ENCODE assay signal across 10 cellular contexts in genomic region chr5:142807378-142807911, GRCh38. TPM values are rescaled to one million over a fixed set of nuclear protein-coding genes. Genes with fewer than 3 reads are reported as not detected.
A peak's percentile ranks its signal among the peaks of the same experiment; 100 is the strongest.
DNase-seq lines count a peak whose midpoint lies in the region; ATAC-seq and TF ChIP-seq lines count a peak whose summit lies in the region.
"Had no signal": no experiment of that assay in that cellular context is flagged by ENCODE, and none has a peak within 500 bp of the region (broad histone marks: within the 10 kb centered on the region; RNA-seq: fewer than 3 reads in every experiment).

No MANE protein-coding gene starts in this region.

- H3K79me2 ChIP-seq in SK-N-SH (ENCODE audit: insufficient read depth) = no peaks in the 10 kb centered on the region; the same call in 1 of the 2 replicates
- H3K79me2 ChIP-seq in hepatocyte = peaks cover 64% of the 10 kb centered on the region
- no peaks in the 10 kb centered on the region for H3K79me2 ChIP-seq in GM23248 (ENCODE audit: insufficient read depth)

- H3K9ac ChIP-seq in SK-N-SH (no peak overlapping the region), GM23248 (no peak overlapping the region)

- no peak overlapping the region for H3K4me3 Mint-ChIP-seq in activated CD8-positive, alpha-beta T cell treated with anti-CD3 and anti-CD28 coated beads, Interleukin-2, amount 10 ng/mL, durations not matched to agents 7 days and 5 days

- peak overlapping the region in 1 of 2 experiments; percentile 89; a peak in 2 of 4 replicates for H3K27ac ChIP-seq in SK-N-SH (ENCODE audit: low read depth in 2 of 2, low read length in 1 of 2)
- peak overlapping the region; percentile 61 for H3K27ac ChIP-seq in hepatocyte
- peak overlapping the region; percentile 14 to 62 (median 40) for H3K27ac ChIP-seq in upper lobe of left lung
- no peak overlapping the region for H3K27ac ChIP-seq in GM23248

- H3K9me2 ChIP-seq in SK-N-SH = no peaks in the 10 kb centered on the region
- H3K9me2 ChIP-seq in hepatocyte (replicated peaks; ENCODE audit: insufficient read depth) = no peaks in the 10 kb centered on the region
- no peaks in the 10 kb centered on the region for H3K9me2 ChIP-seq in GM23248 (ENCODE audit: insufficient read depth)

- no peaks in the 10 kb centered on the region for H3K27me3 ChIP-seq in SK-N-SH (ENCODE audit: insufficient read depth)
- H3K27me3 ChIP-seq in hepatocyte = no peaks in the 10 kb centered on the region
- no peaks in the 10 kb centered on the region for H3K27me3 ChIP-seq in upper lobe of left lung
- no peaks in the 10 kb centered on the region for H3K27me3 ChIP-seq in GM23248 (replicated peaks; ENCODE audit: insufficient read depth)

- in situ Hi-C loops in GM23248 (cut with MboI) = no loop called here

- no peak overlapping the region for H3K27ac Mint-ChIP-seq in activated CD8-positive, alpha-beta T cell treated with anti-CD3 and anti-CD28 coated beads, Interleukin-2, amount 10 ng/mL, durations not matched to agents 7 days and 5 days

- H4K20me1 ChIP-seq in SK-N-SH (ENCODE audit: insufficient read depth) = no peaks in the 10 kb centered on the region
- H4K20me1 ChIP-seq in hepatocyte (ENCODE audit: insufficient read depth, poor library complexity, severe bottlenecking) = no peaks in the 10 kb centered on the region
- H4K20me1 ChIP-seq in GM23248 (ENCODE audit: insufficient read depth) = no peaks in the 10 kb centered on the region

- H3K4me1 Mint-ChIP-seq in activated CD8-positive, alpha-beta T cell treated with anti-CD3 and anti-CD28 coated beads, Interleukin-2, amount 10 ng/mL, durations not matched to agents 7 days and 5 days (ENCODE audit: low read depth) = peaks cover 26% of the 10 kb centered on the region

- TF ChIP-seq EP300 in SK-N-SH (IDR thresholded peaks at IDR 0.05; ENCODE audit: borderline replicate concordance in 1 of 2, low read depth in 1 of 2, low read length in 1 of 2) (no peak), upper lobe of left lung (IDR thresholded peaks at IDR 0.05) (peak in 1 of 4 donors; percentile 71)

- CTCF ChIA-PET in SK-N-SH (lab: Yijun Ruan, JAX) = interaction anchor here (0.8 to 3.5 kb wide), 5 partner anchors 36 to 94 kb away, joined by 3 to 15 read pairs (median 4); no protein-coding TSS in a partner anchor
- CTCF ChIA-PET in activated CD8-positive, alpha-beta T cell treated with anti-CD3 and anti-CD28 coated beads, Interleukin-2, amount 10 ng/mL, durations not matched to agents 7 days and 5 days (lab: Charles Lee) = no interaction called here

- no peaks in the 10 kb centered on the region for H3F3A ChIP-seq in SK-N-SH (replicated peaks; ENCODE audit: insufficient read depth)
- H3F3A ChIP-seq in GM23248 (ENCODE audit: insufficient read depth) = no peaks in the 10 kb centered on the region

- H3K4me3 ChIP-seq in SK-N-SH (ENCODE audit: low read depth in 2 of 2, low read length in 1 of 2) (no peak overlapping the region), NB4 (ENCODE audit: low read depth, low read length) (no peak overlapping the region), hepatocyte (no peak overlapping the region), upper lobe of left lung (no peak overlapping the region), GM23248 (no peak overlapping the region)

- H3K4me2 ChIP-seq in SK-N-SH = no peak overlapping the region
- peak overlapping the region; percentile 35 for H3K4me2 ChIP-seq in hepatocyte
- H3K4me2 ChIP-seq in GM23248 (ENCODE audit: unreplicated experiment) = no peak overlapping the region

- H3K36me3 ChIP-seq in SK-N-SH (replicated peaks in 1 of 2; ENCODE audit: control insufficient read depth in 1 of 2, insufficient read depth in 2 of 2, low read length in 1 of 2) = no peaks in the 10 kb centered on the region
- H3K36me3 ChIP-seq in hepatocyte (replicated peaks; ENCODE audit: insufficient read depth, low read depth) = no peaks in the 10 kb centered on the region
- no peaks in the 10 kb centered on the region for H3K36me3 ChIP-seq in upper lobe of left lung
- H3K36me3 ChIP-seq in GM23248 (ENCODE audit: low read depth) = no peaks in the 10 kb centered on the region

- TF ChIP-seq POLR2A in NB4 (IDR thresholded peaks at IDR 0.05; ENCODE audit: extremely low read depth, insufficient read length) (no peak), upper lobe of left lung (IDR thresholded peaks at IDR 0.05) (no peak)

- H2AFZ ChIP-seq in SK-N-SH (ENCODE audit: low read depth) (no peak overlapping the region), hepatocyte (no peak overlapping the region), GM23248 (no peak overlapping the region)

- POLR2A ChIA-PET in SK-N-SH (lab: Yijun Ruan, JAX) = no interaction called here
- POLR2A ChIA-PET in activated CD8-positive, alpha-beta T cell treated with anti-CD3 and anti-CD28 coated beads, Interleukin-2, amount 10 ng/mL, durations not matched to agents 7 days and 5 days (lab: Charles Lee) = no interaction called here

- peaks cover 6 to 50% of the 10 kb centered on the region in 2 experiments; a peak in 3 of 4 replicates for H3K4me1 ChIP-seq in SK-N-SH (ENCODE audit: control insufficient read depth in 1 of 2, insufficient read depth in 2 of 2, low read depth in 1 of 2, low read length in 1 of 2)
- peaks cover 32% of the 10 kb centered on the region for H3K4me1 ChIP-seq in hepatocyte (ENCODE audit: insufficient read depth)
- H3K4me1 ChIP-seq in upper lobe of left lung = peaks cover 41 to 68% (median 58%) of the 10 kb centered on the region in 4 donors
- H3K4me1 ChIP-seq in GM23248 (ENCODE audit: insufficient read depth) = no peaks in the 10 kb centered on the region

- no peak for DNase-seq in SK-N-SH
- peak; percentile 85 for DNase-seq in NB4 (ENCODE audit: low read depth)
- DNase-seq in hepatocyte (ENCODE audit: low spot score) = peak; percentile 48
- DNase-seq in upper lobe of left lung = peak in 1 of 2 donors; percentile 50
- no peak for DNase-seq in activated CD8-positive, alpha-beta T cell treated with anti-CD3 and anti-CD28 coated beads, Interleukin-2, amount 10 ng/mL, durations not matched to agents 7 days and 5 days
- DNase-seq in GM23248 = no peak
- DNase-seq in stimulated activated naive CD4-positive, alpha-beta T cell (lab: John Stamatoyannopoulos, UW) = no peak
- DNase-seq: activated CD8-positive, alpha-beta memory T cell treated with anti-CD3 and anti-CD28 coated beads for 24 hours; NCI-H748 treated with DMSO at 0.1 percent for 48 hours had no signal

- peaks cover 1% of the 10 kb centered on the region for H3K36me3 Mint-ChIP-seq in activated CD8-positive, alpha-beta T cell treated with anti-CD3 and anti-CD28 coated beads, Interleukin-2, amount 10 ng/mL, durations not matched to agents 7 days and 5 days (ENCODE audit: low read depth)

- TF ChIP-seq CTCF in SK-N-SH (IDR thresholded peaks at IDR 0.05) (no peak), NB4 (IDR thresholded peaks at IDR 0.05; ENCODE audit: low read depth, low read length) (no peak), hepatocyte (IDR thresholded peaks at IDR 0.05; ENCODE audit: poor library complexity) (no peak), upper lobe of left lung (IDR thresholded peaks at IDR 0.05) (no peak)

- no peak for TF ChIP-seq RAD21 in SK-N-SH (IDR thresholded peaks at IDR 0.05; ENCODE audit: low read length)

- H3K27me3 Mint-ChIP-seq in activated CD8-positive, alpha-beta T cell treated with anti-CD3 and anti-CD28 coated beads, Interleukin-2, amount 10 ng/mL, durations not matched to agents 7 days and 5 days (ENCODE audit: low read depth) = no peaks in the 10 kb centered on the region

- WGBS in SK-N-SH (ENCODE audit: low lambda C conversion rate) = 88% methylated on average over 6 of the region's 6 CpGs
- WGBS in hepatocyte (ENCODE audit: low lambda C conversion rate, missing lambda C conversion rate) = 57% methylated on average over 6 of the region's 6 CpGs
- 58 to 60% methylated on average over 6 of the region's 6 CpGs for WGBS in upper lobe of left lung, 2 donors
- WGBS in GM23248 (ENCODE audit: low coverage in 1 of 2, low lambda C conversion rate in 2 of 2, missing lambda C conversion rate in 2 of 2), 2 experiments = 89 to 96% methylated on average over 6 of the region's 6 CpGs

- ATAC-seq in SK-N-SH treated with all-trans-retinoic acid at 6 μM for 48 hours (peak; percentile 18), upper lobe of left lung (ENCODE audit: low FRiP score in 2 of 2) (peak in 1 of 2 donors; percentile 59)
- ATAC-seq in activated CD8-positive, alpha-beta T cell treated with anti-CD3 and anti-CD28 coated beads, Interleukin-2, amount 10 ng/mL, durations not matched to agents 7 days and 5 days = no peak

- H3K9me3 ChIP-seq in SK-N-SH (no peaks in the 10 kb centered on the region), hepatocyte (ENCODE audit: low read depth) (no peaks in the 10 kb centered on the region), upper lobe of left lung (no peaks in the 10 kb centered on the region), GM23248 (ENCODE audit: low read depth) (no peaks in the 10 kb centered on the region)

- H3K9me3 Mint-ChIP-seq in activated CD8-positive, alpha-beta T cell treated with anti-CD3 and anti-CD28 coated beads, Interleukin-2, amount 10 ng/mL, durations not matched to agents 7 days and 5 days (ENCODE audit: insufficient read depth) = no peaks in the 10 kb centered on the region

TF ChIP-seq in SK-N-SH treated with all-trans-retinoic acid at 6 μM for 48 hours, 23 proteins besides CTCF, POLR2A, EP300 and RAD21 (continues in another document):
- TF ChIP-seq RARB (CRISPR knock-in tag; IDR thresholded peaks at IDR 0.05) = no peak

TF ChIP-seq in SK-N-SH, 30 proteins besides CTCF, POLR2A, EP300 and RAD21 (continues in another document):
- TF ChIP-seq MXI1 (IDR thresholded peaks at IDR 0.05; ENCODE audit: low read depth, low read length) (no peak), RFX5 (IDR thresholded peaks at IDR 0.05; ENCODE audit: low read length) (no peak), IRF3 (IDR thresholded peaks at IDR 0.05; ENCODE audit: low read depth, low read length) (no peak), RXRA (IDR thresholded peaks at IDR 0.05; ENCODE audit: borderline replicate concordance, low read depth) (no peak)

RNA-seq across cellular contexts. Expression of gene ARHGAP26, which starts 37.3 kb away (rescaled TPM):
- polyA plus RNA-seq in SK-N-SH (2012; rRNA removed) (6.1 and 8.4 TPM in 2 replicates), hepatocyte (11.7 and 19.8 TPM in 2 replicates), GM23248 (2016; fragmentation: Nextera tagmentation; extraction: Ambion mirVana) (1.7 and 1.9 TPM in 2 replicates)
- 4.4 and 4.6 TPM in 2 replicates for polyA plus RNA-seq in SK-N-SH (2012; cell fraction: cytosol; rRNA removed)
- 19.4 and 33.8 TPM in 2 replicates for polyA plus RNA-seq in SK-N-SH (2012; cell fraction: nucleus; rRNA removed)
- total RNA-seq in hepatocyte (16.5 and 20.0 TPM in 2 replicates), upper lobe of left lung (10 to 100 TPM; 34.9 to 90.1 (median 38.9) TPM)
- total RNA-seq in activated CD8-positive, alpha-beta T cell treated with anti-CD3 and anti-CD28 coated beads, Interleukin-2, amount 10 ng/mL, durations not matched to agents 7 days and 5 days = 10 to 100 TPM; 25.4 to 30.3 TPM
- 1.6 and 8.3 TPM in 2 replicates for total RNA-seq in GM23248 (2014; rRNA removed; shearing (Covaris generic))

Comparison
In these comparisons a context has a peak if more than half of its experiments do, and no peak if none do; other contexts are left out.
1. DNase-seq: peak in NB4 (single experiment) and hepatocyte (single experiment); none in SK-N-SH (single experiment), activated CD8-positive, alpha-beta T cell treated with anti-CD3 and anti-CD28 coated beads, Interleukin-2, amount 10 ng/mL, durations not matched to agents 7 days and 5 days (single experiment), GM23248 (single experiment) and stimulated activated naive CD4-positive, alpha-beta T cell (0 of 6).